ENCODE assay signal across 2 cellular contexts in genomic region chr6:53014744-53015143, GRCh38.
TF ChIP-seq lines count a peak whose summit lies in the region.

No MANE protein-coding gene starts in this region.

TF ChIP-seq in IMR-90, 13 proteins besides CTCF, POLR2A, EP300 and RAD21 (continued from another document):
- no peak for TF ChIP-seq ELK1 (IDR thresholded peaks at IDR 0.05; ENCODE audit: borderline replicate concordance, low read depth, low read length)
- no peak for TF ChIP-seq NFE2L2 (IDR thresholded peaks at IDR 0.05; ENCODE audit: low read depth, low read length)
- no peak for TF ChIP-seq MAFK (IDR thresholded peaks at IDR 0.05; ENCODE audit: low read depth, low read length)
- TF ChIP-seq RFX5 (IDR thresholded peaks at IDR 0.05; ENCODE audit: low read depth, low read length): no peak
- TF ChIP-seq MXI1 (IDR thresholded peaks at IDR 0.05; ENCODE audit: borderline replicate concordance, low read depth, low read length): no peak
- no peak for TF ChIP-seq FOS (IDR thresholded peaks at IDR 0.05; ENCODE audit: low read depth, low read length)
- TF ChIP-seq CEBPB (IDR thresholded peaks at IDR 0.05; ENCODE audit: low read depth, low read length): no peak
- no peak for TF ChIP-seq CHD1 (IDR thresholded peaks at IDR 0.05; ENCODE audit: low read depth, low read length)
- no peak for TF ChIP-seq RCOR1 (IDR thresholded peaks at IDR 0.05; ENCODE audit: insufficient replicate concordance, low read length)
- no peak for TF ChIP-seq USF2 (IDR thresholded peaks at IDR 0.05; ENCODE audit: low read depth, low read length)
- TF ChIP-seq SMC3 (IDR thresholded peaks at IDR 0.05; ENCODE audit: low read depth, low read length): no peak
TF ChIP-seq in IMR-90: peak in this region for 0.

TF ChIP-seq in HEK293T, 16 proteins besides CTCF, POLR2A, EP300 and RAD21 (continued from another document):
- TF ChIP-seq PKNOX1 (IDR thresholded peaks at IDR 0.05) (no peak), NFRKB (IDR thresholded peaks at IDR 0.05) (no peak), ZNF384 (IDR thresholded peaks at IDR 0.05) (no peak), FOXM1 (IDR thresholded peaks at IDR 0.05; ENCODE audit: borderline replicate concordance) (no peak), LEF1 (IDR thresholded peaks at IDR 0.05; ENCODE audit: borderline replicate concordance) (no peak)
